ENCODE assay signal across 1 cellular context in the genomic region with DNA sequence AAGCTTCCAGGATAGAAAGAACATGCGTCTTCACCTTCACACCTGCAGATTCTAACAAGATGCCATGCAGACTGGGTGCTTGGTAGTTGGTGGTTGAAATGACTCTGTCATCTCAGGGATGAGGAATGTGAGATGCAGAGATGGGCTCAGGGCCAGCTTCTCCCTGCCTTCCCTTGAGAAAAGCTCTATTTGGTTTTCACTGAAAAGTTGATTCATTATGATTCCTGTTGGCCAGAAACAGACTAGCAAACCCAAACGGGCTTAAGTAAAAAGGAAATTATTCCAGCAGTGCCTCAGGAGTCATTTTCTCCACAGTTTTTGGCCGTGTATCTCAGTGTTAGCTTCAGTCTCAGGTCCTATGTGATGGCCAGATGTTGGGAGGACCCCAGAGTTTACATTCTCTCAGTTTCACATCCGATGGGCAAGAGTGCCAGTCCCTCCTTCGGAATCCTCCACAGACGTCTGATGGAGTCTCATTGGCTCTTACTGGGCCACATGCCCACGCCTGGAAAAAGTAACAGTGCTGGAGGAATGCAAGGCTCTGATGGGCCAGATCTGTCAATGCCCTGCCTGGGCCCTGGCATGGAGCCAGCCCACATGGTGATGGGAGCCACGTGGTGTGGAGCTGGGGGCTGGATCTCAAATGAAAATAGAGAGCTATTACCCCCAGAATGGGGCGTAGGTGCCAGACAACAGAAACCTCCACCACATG.
TF ChIP-seq lines count a peak whose summit lies in the region.

No MANE protein-coding gene starts in this region.

TF ChIP-seq in K562, 482 proteins besides CTCF, POLR2A, EP300 and RAD21 (continued from another document):
- TF ChIP-seq, protein P1, sequence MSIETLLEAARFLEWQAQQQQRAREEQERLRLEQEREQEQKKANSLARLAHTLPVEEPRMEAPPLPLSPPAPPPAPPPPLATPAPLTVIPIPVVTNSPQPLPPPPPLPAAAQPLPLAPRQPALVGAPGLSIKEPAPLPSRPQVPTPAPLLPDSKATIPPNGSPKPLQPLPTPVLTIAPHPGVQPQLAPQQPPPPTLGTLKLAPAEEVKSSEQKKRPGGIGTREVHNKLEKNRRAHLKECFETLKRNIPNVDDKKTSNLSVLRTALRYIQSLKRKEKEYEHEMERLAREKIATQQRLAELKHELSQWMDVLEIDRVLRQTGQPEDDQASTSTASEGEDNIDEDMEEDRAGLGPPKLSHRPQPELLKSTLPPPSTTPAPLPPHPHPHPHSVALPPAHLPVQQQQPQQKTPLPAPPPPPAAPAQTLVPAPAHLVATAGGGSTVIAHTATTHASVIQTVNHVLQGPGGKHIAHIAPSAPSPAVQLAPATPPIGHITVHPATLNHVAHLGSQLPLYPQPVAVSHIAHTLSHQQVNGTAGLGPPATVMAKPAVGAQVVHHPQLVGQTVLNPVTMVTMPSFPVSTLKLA (conservative IDR thresholded peaks at IDR 0.05) = 0 out of 4 replicates have a peak, but pooled peaks of 1 of the 2 experiments have one; percentile 17
